8 cellular contexts compared by ENCODE assay signal in genomic region chr11:119019996-119020395, GRCh38. TPM values are rescaled to one million over a fixed set of nuclear protein-coding genes. Genes with fewer than 3 reads are reported as not detected.
DNase-seq lines count a peak whose midpoint lies in the region; ATAC-seq and TF ChIP-seq lines count a peak whose summit lies in the region.

No MANE protein-coding gene starts in this region.

- intact Hi-C loops in vagina (cut with DNase I), result no loop called here

- no peaks in the 10 kb centered on the region for H3K27me3 ChIP-seq in vagina

- H3K27ac ChIP-seq in vagina, result no peak overlapping the region

- H3K9me3 ChIP-seq in vagina, result no peaks in the 10 kb centered on the region

- no peak for TF ChIP-seq CTCF in astrocyte of the spinal cord (IDR thresholded peaks at IDR 0.05; ENCODE audit: low read depth, low read length)
- TF ChIP-seq CTCF in mesothelial cell of epicardium (IDR thresholded peaks at IDR 0.05; ENCODE audit: unreplicated experiment), result no peak
- no peak for TF ChIP-seq CTCF in vagina (IDR thresholded peaks at IDR 0.05)

- no peak for DNase-seq in stimulated activated naive CD8-positive, alpha-beta T cell treated with anti-CD3 and anti-CD28 coated beads, Interleukin-15, Interleukin-2, amounts not matched to agents 100 U/mL and 50 U/mL, for 24 hours
- DNase-seq in astrocyte of the spinal cord (ENCODE audit: low read depth, low spot score) (no peak), mesothelial cell of epicardium (ENCODE audit: low spot score in 2 of 2, unreplicated experiment in 2 of 2) (no peak), vagina (ENCODE audit: extremely low spot score in 2 of 2) (no peak), ecto neural progenitor cell (ENCODE audit: low spot score) (no peak), NCI-H2227 (lab: John Stamatoyannopoulos, UW; ENCODE audit: unreplicated experiment) (no peak)
- DNase-seq in NK-92 treated with Interleukin-12 subunit alpha and Interleukin-12 subunit beta, amount 100 ng/mL, for 24 hours (lab: John Stamatoyannopoulos, UW), result no peak

- H3K4me3 ChIP-seq in astrocyte of the spinal cord (ENCODE audit: low read depth, low read length) (peak overlapping the region; percentile 90), vagina (peak overlapping the region; percentile 82 to 94)

- H3K9me3 Mint-ChIP-seq in stimulated activated naive CD8-positive, alpha-beta T cell treated with anti-CD3 and anti-CD28 coated beads, Interleukin-15, Interleukin-2, amounts not matched to agents 100 ng/mL and 50 ng/mL, for 24 hours, result no peaks in the 10 kb centered on the region
- H3K9me3 Mint-ChIP-seq in mesothelial cell of epicardium, result no peaks in the 10 kb centered on the region

- H3K27ac Mint-ChIP-seq in stimulated activated naive CD8-positive, alpha-beta T cell treated with anti-CD3 and anti-CD28 coated beads, Interleukin-15, Interleukin-2, amounts not matched to agents 100 ng/mL and 50 ng/mL, for 24 hours, result peak overlapping the region; percentile 99
- peak overlapping the region; percentile 99 for H3K27ac Mint-ChIP-seq in mesothelial cell of epicardium

- peaks cover 0 to 53% of the 10 kb centered on the region in 2 donors for H3K36me3 ChIP-seq in vagina

- H3K27me3 Mint-ChIP-seq in stimulated activated naive CD8-positive, alpha-beta T cell treated with anti-CD3 and anti-CD28 coated beads, Interleukin-15, Interleukin-2, amounts not matched to agents 100 ng/mL and 50 ng/mL, for 24 hours, result no peaks in the 10 kb centered on the region
- H3K27me3 Mint-ChIP-seq in mesothelial cell of epicardium (ENCODE audit: low read depth), result no peaks in the 10 kb centered on the region

- peaks cover 53% of the 10 kb centered on the region for H3K4me1 ChIP-seq in vagina

- in situ Hi-C loops in astrocyte of the spinal cord (cut with HindIII; ENCODE audit: low sequenced_read_pairs), result no loop called here

- peak overlapping the region; percentile 90 for H3K4me3 Mint-ChIP-seq in stimulated activated naive CD8-positive, alpha-beta T cell treated with anti-CD3 and anti-CD28 coated beads, Interleukin-15, Interleukin-2, amounts not matched to agents 100 ng/mL and 50 ng/mL, for 24 hours
- peak overlapping the region; percentile 99 for H3K4me3 Mint-ChIP-seq in mesothelial cell of epicardium

- TF ChIP-seq POLR2A in vagina (IDR thresholded peaks at IDR 0.05), result no peak

- H3K4me1 Mint-ChIP-seq in stimulated activated naive CD8-positive, alpha-beta T cell treated with anti-CD3 and anti-CD28 coated beads, Interleukin-15, Interleukin-2, amounts not matched to agents 100 ng/mL and 50 ng/mL, for 24 hours (ENCODE audit: low read depth), result peaks cover 72% of the 10 kb centered on the region
- peaks cover 22% of the 10 kb centered on the region for H3K4me1 Mint-ChIP-seq in mesothelial cell of epicardium

- no peak for ATAC-seq in stimulated activated naive CD8-positive, alpha-beta T cell treated with anti-CD3 and anti-CD28 coated beads, Interleukin-15, Interleukin-2, amounts not matched to agents 100 U/mL and 50 U/mL, for 24 hours

- peaks cover 73% of the 10 kb centered on the region for H3K36me3 Mint-ChIP-seq in stimulated activated naive CD8-positive, alpha-beta T cell treated with anti-CD3 and anti-CD28 coated beads, Interleukin-15, Interleukin-2, amounts not matched to agents 100 ng/mL and 50 ng/mL, for 24 hours (ENCODE audit: low read depth)
- H3K36me3 Mint-ChIP-seq in mesothelial cell of epicardium, result peaks cover 18% of the 10 kb centered on the region

RNA-seq across cellular contexts. Expression of gene TRAPPC4, which starts 1.4 kb away (rescaled TPM):
- total RNA-seq in mesothelial cell of epicardium (53.9 to 56.5 TPM (median 54.5 TPM) in 3 replicates), vagina (40.0 TPM)

RNA-seq across cellular contexts. Expression of gene RPS25, which starts 1.9 kb away (rescaled TPM):
- 1,201 to 1,234 TPM (median 1,218 TPM) in 3 replicates for total RNA-seq in mesothelial cell of epicardium
- total RNA-seq in vagina, result 1,843 TPM

RNA-seq across cellular contexts. Expression of gene SLC37A4, which starts 10.7 kb away (rescaled TPM):
- total RNA-seq in mesothelial cell of epicardium (29.6 to 35.3 TPM (median 33.2 TPM) in 3 replicates), vagina (16.0 TPM)

RNA-seq across cellular contexts. Expression of gene CENATAC, which starts 22.1 kb away (rescaled TPM):
- 65.7 to 69.1 TPM (median 66.3 TPM) in 3 replicates for total RNA-seq in mesothelial cell of epicardium
- total RNA-seq in vagina, result 49.8 TPM

RNA-seq across cellular contexts. Expression of gene HYOU1, which starts 37.0 kb away (rescaled TPM):
- 131 to 142 TPM (median 133 TPM) in 3 replicates for total RNA-seq in mesothelial cell of epicardium
- 49.6 TPM for total RNA-seq in vagina
